ENCODE assay signal across 10 cellular contexts in genomic region chr17:60398227-60398959, GRCh38. TPM values are rescaled to one million over a fixed set of nuclear protein-coding genes. Genes with fewer than 3 reads are reported as not detected.
DNase-seq lines count a peak whose midpoint lies in the region; ATAC-seq and TF ChIP-seq lines count a peak whose summit lies in the region.
"Had no signal": no experiment of that assay in that cellular context is flagged by ENCODE, and none has a peak within 500 bp of the region (broad histone marks: within the 10 kb centered on the region; RNA-seq: fewer than 3 reads in every experiment).

No MANE protein-coding gene starts in this region.

- peaks cover 0 to 4% (median 0%) of the 10 kb centered on the region in 7 donors for H3K9me3 Mint-ChIP-seq in CD4-positive, CD25-positive, alpha-beta regulatory T cell
- H3K9me3 Mint-ChIP-seq in IgD-negative memory B cell = no peaks in the 10 kb centered on the region
- H3K9me3 Mint-ChIP-seq in activated T-helper 2 cell treated with anti-CD3 and anti-CD28 coated beads, Interferon-gamma antibody, Interleukin-2, Interleukin-4, amounts not matched to agents 10 μg/mL and 5 μg/mL and 100 μg/mL, durations not matched to agents 14 hours and 24 hours and 36 hours = no peaks in the 10 kb centered on the region
- no peaks in the 10 kb centered on the region for H3K9me3 Mint-ChIP-seq in progenitor cell of endocrine pancreas (ENCODE audit: low read depth)

- H3K9me3 ChIP-seq in CD4-positive, CD25-positive, alpha-beta regulatory T cell (ENCODE audit: control insufficient read depth in 2 of 2, low read length in 2 of 2) = no peaks in the 10 kb centered on the region
- no peaks in the 10 kb centered on the region for H3K9me3 ChIP-seq in colonic mucosa

- no peaks in the 10 kb centered on the region for H3K36me3 ChIP-seq in CD4-positive, CD25-positive, alpha-beta regulatory T cell (ENCODE audit: control insufficient read depth, insufficient read depth, low read length)
- H3K36me3 ChIP-seq in colonic mucosa = no peaks in the 10 kb centered on the region

- DNase-seq in CD4-positive, CD25-positive, alpha-beta regulatory T cell = peak in 1 of 3 donors; percentile 67
- DNase-seq in GM20000 (ENCODE audit: low spot score) = peak; percentile 37
- no peak for DNase-seq in colonic mucosa
- no peak for DNase-seq in stimulated activated naive CD4-positive, alpha-beta T cell treated with Interleukin-2 at 50 U/mL for 16 hours (lab: John Stamatoyannopoulos, UW)
- no peak for DNase-seq in NCI-H1436 (lab: John Stamatoyannopoulos, UW)
- DNase-seq in activated T-helper 2 cell treated with anti-CD3 and anti-CD28 coated beads, Interferon-gamma antibody, Interleukin-2, Interleukin-4, amounts not matched to agents 10 μg/mL and 5 μg/mL and 100 μg/mL, durations not matched to agents 14 hours and 24 hours and 36 hours (ENCODE audit: low spot score) = no peak
- no peak for DNase-seq in progenitor cell of endocrine pancreas (ENCODE audit: low spot score, unreplicated experiment)
- DNase-seq: cerebellar nuclear complex, DMS 273 treated with DMSO at 0.1 percent for 48 hours had no signal

- peaks cover 5 to 33% (median 16%) of the 10 kb centered on the region in 4 donors for H3K4me1 Mint-ChIP-seq in CD4-positive, CD25-positive, alpha-beta regulatory T cell
- H3K4me1 Mint-ChIP-seq in IgD-negative memory B cell (peaks cover 27 to 49% (median 28%) of the 10 kb centered on the region in 3 donors), progenitor cell of endocrine pancreas (ENCODE audit: low read depth) (no peaks in the 10 kb centered on the region)
- H3K4me1 Mint-ChIP-seq in activated T-helper 2 cell treated with anti-CD3 and anti-CD28 coated beads, Interferon-gamma antibody, Interleukin-2, Interleukin-4, amounts not matched to agents 10 μg/mL and 5 μg/mL and 100 μg/mL, durations not matched to agents 14 hours and 24 hours and 36 hours (ENCODE audit: low read depth) = peaks cover 22% of the 10 kb centered on the region

- no peaks in the 10 kb centered on the region for H3K36me3 Mint-ChIP-seq in CD4-positive, CD25-positive, alpha-beta regulatory T cell
- H3K36me3 Mint-ChIP-seq in IgD-negative memory B cell (no peaks in the 10 kb centered on the region), progenitor cell of endocrine pancreas (ENCODE audit: insufficient read depth) (no peaks in the 10 kb centered on the region)
- H3K36me3 Mint-ChIP-seq in activated T-helper 2 cell treated with anti-CD3 and anti-CD28 coated beads, Interferon-gamma antibody, Interleukin-2, Interleukin-4, amounts not matched to agents 10 μg/mL and 5 μg/mL and 100 μg/mL, durations not matched to agents 14 hours and 24 hours and 36 hours (ENCODE audit: low read depth) = no peaks in the 10 kb centered on the region

- peak overlapping the region in 2 of 3 donors; percentile 60 to 79 for H3K27ac Mint-ChIP-seq in CD4-positive, CD25-positive, alpha-beta regulatory T cell
- peak overlapping the region; percentile 54 to 72 (median 69) for H3K27ac Mint-ChIP-seq in IgD-negative memory B cell
- H3K27ac Mint-ChIP-seq in activated T-helper 2 cell treated with anti-CD3 and anti-CD28 coated beads, Interferon-gamma antibody, Interleukin-2, Interleukin-4, amounts not matched to agents 10 μg/mL and 5 μg/mL and 100 μg/mL, durations not matched to agents 14 hours and 24 hours and 36 hours = no peak overlapping the region
- no peak overlapping the region for H3K27ac Mint-ChIP-seq in progenitor cell of endocrine pancreas

- peaks cover 14% of the 10 kb centered on the region for H3K4me1 ChIP-seq in CD4-positive, CD25-positive, alpha-beta regulatory T cell (ENCODE audit: control insufficient read depth, insufficient read depth, low read length, poor library complexity, severe bottlenecking)
- no peaks in the 10 kb centered on the region for H3K4me1 ChIP-seq in colonic mucosa

- no peaks in the 10 kb centered on the region for H3K27me3 ChIP-seq in CD4-positive, CD25-positive, alpha-beta regulatory T cell (ENCODE audit: control insufficient read depth, insufficient read depth, low read length)
- no peaks in the 10 kb centered on the region for H3K27me3 ChIP-seq in colonic mucosa

- no peak overlapping the region for H3K4me3 ChIP-seq in CD4-positive, CD25-positive, alpha-beta regulatory T cell (ENCODE audit: low read depth, low read length)
- H3K4me3 ChIP-seq in colonic mucosa = no peak overlapping the region

- no peak overlapping the region for H3K9ac ChIP-seq in colonic mucosa (ENCODE audit: low read depth in 2 of 2, low read length in 2 of 2)

- ATAC-seq in CD4-positive, CD25-positive, alpha-beta regulatory T cell (ENCODE audit: low read depth in 2 of 2) = peak; percentile 51 to 67

- no peak overlapping the region for H3K27ac ChIP-seq in CD4-positive, CD25-positive, alpha-beta regulatory T cell (ENCODE audit: insufficient read depth, low read length, poor library complexity, severe bottlenecking)
- H3K27ac ChIP-seq in colonic mucosa = peak overlapping the region; percentile 37

- H3K27me3 Mint-ChIP-seq in CD4-positive, CD25-positive, alpha-beta regulatory T cell = peaks cover 6% of the 10 kb centered on the region
- H3K27me3 Mint-ChIP-seq in IgD-negative memory B cell = no peaks in the 10 kb centered on the region
- H3K27me3 Mint-ChIP-seq in activated T-helper 2 cell treated with anti-CD3 and anti-CD28 coated beads, Interferon-gamma antibody, Interleukin-2, Interleukin-4, amounts not matched to agents 10 μg/mL and 5 μg/mL and 100 μg/mL, durations not matched to agents 14 hours and 24 hours and 36 hours (ENCODE audit: low read depth) = no peaks in the 10 kb centered on the region
- H3K27me3 Mint-ChIP-seq in progenitor cell of endocrine pancreas = no peaks in the 10 kb centered on the region

- H3K4me3 Mint-ChIP-seq in CD4-positive, CD25-positive, alpha-beta regulatory T cell = peak overlapping the region; percentile 5 to 78 (median 32)
- H3K4me3 Mint-ChIP-seq in IgD-negative memory B cell (peak overlapping the region; percentile 8 to 82 (median 56)), progenitor cell of endocrine pancreas (ENCODE audit: low read depth) (no peak overlapping the region)
- no peak overlapping the region for H3K4me3 Mint-ChIP-seq in activated T-helper 2 cell treated with anti-CD3 and anti-CD28 coated beads, Interferon-gamma antibody, Interleukin-2, Interleukin-4, amounts not matched to agents 10 μg/mL and 5 μg/mL and 100 μg/mL, durations not matched to agents 14 hours and 24 hours and 36 hours (ENCODE audit: low read depth)

- TF ChIP-seq CTCF in GM20000 (IDR thresholded peaks at IDR 0.05; ENCODE audit: extremely low read depth, missing control alignments) (no peak), colonic mucosa (IDR thresholded peaks at IDR 0.05) (no peak), progenitor cell of endocrine pancreas (IDR thresholded peaks at IDR 0.05; ENCODE audit: unreplicated experiment) (no peak)

- intact Hi-C loops in colonic mucosa (cut with DNase I) = no loop called here
- intact Hi-C loops in activated T-helper 2 cell treated with anti-CD3 and anti-CD28 coated beads, Interferon-gamma antibody, Interleukin-2, Interleukin-4, amounts not matched to agents 10 μg/mL and 5 μg/mL and 100 μg/mL, durations not matched to agents 14 hours and 24 hours and 36 hours (cut with micrococcal nuclease) = no loop called here

RNA-seq across cellular contexts. Expression of gene USP32, which starts 6.5 kb away (rescaled TPM):
- 47.0 TPM for total RNA-seq in CD4-positive, CD25-positive, alpha-beta regulatory T cell
- 1 to 10 TPM; 6.1 to 9.2 (median 7.1) TPM for polyA plus RNA-seq in CD4-positive, CD25-positive, alpha-beta regulatory T cell
- polyA plus RNA-seq in IgD-negative memory B cell = 6.5 TPM
- 10 to 100 TPM; 28.9 to 52.1 TPM for total RNA-seq in colonic mucosa
- total RNA-seq in activated T-helper 2 cell treated with anti-CD3 and anti-CD28 coated beads, Interferon-gamma antibody, Interleukin-2, Interleukin-4, amounts not matched to agents 10 μg/mL and 5 μg/mL and 100 μg/mL, durations not matched to agents 14 hours and 24 hours and 36 hours = 31.9 and 36.3 TPM in 2 replicates
- 42.7 and 42.8 TPM in 2 replicates for total RNA-seq in progenitor cell of endocrine pancreas

RNA-seq across cellular contexts. Expression of gene CHCT1, which starts 23.9 kb away (rescaled TPM):
- not detected for total RNA-seq in CD4-positive, CD25-positive, alpha-beta regulatory T cell
- polyA plus RNA-seq in CD4-positive, CD25-positive, alpha-beta regulatory T cell = not detected
- not detected for polyA plus RNA-seq in IgD-negative memory B cell
- not detected for total RNA-seq in colonic mucosa
- 0.43 and 0.55 TPM in 2 replicates for total RNA-seq in activated T-helper 2 cell treated with anti-CD3 and anti-CD28 coated beads, Interferon-gamma antibody, Interleukin-2, Interleukin-4, amounts not matched to agents 10 μg/mL and 5 μg/mL and 100 μg/mL, durations not matched to agents 14 hours and 24 hours and 36 hours
- total RNA-seq in progenitor cell of endocrine pancreas = not detected in 2 replicates

Comparison
In these comparisons a context has a peak if more than half of its experiments do, and no peak if none do; other contexts are left out.
1. H3K27ac Mint-ChIP-seq: peak in CD4-positive, CD25-positive, alpha-beta regulatory T cell (2 of 3) and IgD-negative memory B cell (3 of 3); none in activated T-helper 2 cell treated with anti-CD3 and anti-CD28 coated beads, Interferon-gamma antibody, Interleukin-2, Interleukin-4, amounts not matched to agents 10 μg/mL and 5 μg/mL and 100 μg/mL, durations not matched to agents 14 hours and 24 hours and 36 hours (single experiment) and progenitor cell of endocrine pancreas (single experiment).
2. H3K4me3 Mint-ChIP-seq: peak in CD4-positive, CD25-positive, alpha-beta regulatory T cell (4 of 4) and IgD-negative memory B cell (4 of 4); none in activated T-helper 2 cell treated with anti-CD3 and anti-CD28 coated beads, Interferon-gamma antibody, Interleukin-2, Interleukin-4, amounts not matched to agents 10 μg/mL and 5 μg/mL and 100 μg/mL, durations not matched to agents 14 hours and 24 hours and 36 hours (single experiment) and progenitor cell of endocrine pancreas (single experiment).